ENCODE assay signal across 20 cellular contexts in genomic region chrX:18490816-18491215, GRCh38.
DNase-seq lines count a peak whose midpoint lies in the region; ATAC-seq, FAIRE-seq and TF ChIP-seq lines count a peak whose summit lies in the region.
"Had no signal": no experiment of that assay in that cellular context is flagged by ENCODE, and none has a peak within 500 bp of the region (broad histone marks: within the 10 kb centered on the region; RNA-seq: fewer than 3 reads in every experiment).

No MANE protein-coding gene starts in this region.

- no peak for TF ChIP-seq POLR2A in endothelial cell of umbilical vein (IDR thresholded peaks at IDR 0.05; ENCODE audit: low read depth, low read length)

- H4K20me1 ChIP-seq in endothelial cell of umbilical vein (replicated peaks; ENCODE audit: control insufficient read depth, extremely low read depth, insufficient read depth, low read length): no peaks in the 10 kb centered on the region

- intact Hi-C loops in endothelial cell of umbilical vein (cut with micrococcal nuclease): no loop called here
- intact Hi-C loops in lower lobe of right lung (cut with DNase I): no loop called here

- H3K9ac ChIP-seq in endothelial cell of umbilical vein (replicated peaks; ENCODE audit: extremely low read depth, insufficient read depth, low read length): no peak overlapping the region
- H3K9ac ChIP-seq: GM23248 had no signal

- H3K36me3 ChIP-seq in brain microvascular endothelial cell (replicated peaks) (no peaks in the 10 kb centered on the region), endothelial cell of umbilical vein (ENCODE audit: control insufficient read depth in 2 of 2, extremely low read depth in 1 of 2, insufficient read depth in 2 of 2, low read length in 2 of 2) (no peaks in the 10 kb centered on the region), lower lobe of right lung (no peaks in the 10 kb centered on the region)
- H3K36me3 ChIP-seq: SJCRH30 had no signal

- H3K9me3 ChIP-seq in endothelial cell of umbilical vein (replicated peaks; ENCODE audit: control insufficient read depth, insufficient read depth, low read length): no peaks in the 10 kb centered on the region
- H3K9me3 ChIP-seq in lower lobe of right lung: no peaks in the 10 kb centered on the region
- H3K9me3 ChIP-seq: Caco-2, SJCRH30 had no signal

- BruUV-seq in endothelial cell of umbilical vein (replicated peaks; lab: Mats Ljungman, UMichigan): no TSS peak

- ATAC-seq in lower lobe of right lung (no peak), GM21360 (IDR thresholded peaks at IDR 0.05; ENCODE audit: unreplicated experiment) (no peak)

- dilution Hi-C loops in endothelial cell of umbilical vein (cut with MboI; ENCODE audit: extremely low pct_ligation_motif_present, low sequenced_read_pairs): no loop called here

- no peak for FAIRE-seq in endothelial cell of umbilical vein (lab: Jason Lieb, UNC)

- POLR2A ChIA-PET in endothelial cell of umbilical vein (lab: Charles Lee): no interaction called here

- peaks cover 8% of the 10 kb centered on the region for H3K4me1 ChIP-seq in endothelial cell of umbilical vein (ENCODE audit: control insufficient read depth, extremely low read depth, insufficient read depth, low read length)
- H3K4me1 ChIP-seq in lower lobe of right lung: no peaks in the 10 kb centered on the region
- H3K4me1 ChIP-seq: Caco-2, SJCRH30 had no signal

- in situ Hi-C loops in brain microvascular endothelial cell (cut with HindIII; ENCODE audit: low pct_ligation_motif_present, low sequenced_read_pairs): no loop called here

- TF ChIP-seq CTCF in brain microvascular endothelial cell (IDR thresholded peaks at IDR 0.05; ENCODE audit: low read depth, low read length, missing control alignments) (no peak), endothelial cell of umbilical vein (IDR thresholded peaks at IDR 0.05; ENCODE audit: extremely low read depth in 1 of 2, insufficient read depth in 1 of 2, low read depth in 1 of 2, low read length in 2 of 2) (no peak), lower lobe of right lung (IDR thresholded peaks at IDR 0.05) (no peak)

- DNase-seq in brain microvascular endothelial cell: peak; percentile 4
- peak; percentile 22 for DNase-seq in endothelial cell of umbilical vein (ENCODE audit: low read depth, low spot score)
- peak; percentile 51 to 63 for DNase-seq in lung microvascular endothelial cell (ENCODE audit: low read depth in 2 of 2)
- DNase-seq in smooth muscle cell of the brain vasculature (ENCODE audit: low read depth, low spot score): peak; percentile 1
- no peak for DNase-seq in iPS-NIHi11 (ENCODE audit: low spot score)
- no peak for DNase-seq in lower lobe of right lung
- DNase-seq: ACHN, Caco-2, DMS153, EL, GM23248, Karpas-422, NCI-H1105 treated with DMSO at 0.1 percent for 48 hours, NCI-H1694 treated with DMSO at 0.1 percent for 48 hours, NCI-H2107, NCI-H2227 treated with DMSO at 0.1 percent for 48 hours, NCI-H524, PC-9, SJCRH30 had no signal

- H3K4me2 ChIP-seq in endothelial cell of umbilical vein (ENCODE audit: insufficient read depth, low read length): no peak overlapping the region
- H3K4me2 ChIP-seq: PC-9 had no signal

- H3K27me3 ChIP-seq in brain microvascular endothelial cell (replicated peaks) (no peaks in the 10 kb centered on the region), endothelial cell of umbilical vein (ENCODE audit: control insufficient read depth in 2 of 2, insufficient read depth in 2 of 2, low read length in 2 of 2) (no peaks in the 10 kb centered on the region), lower lobe of right lung (ENCODE audit: low read depth) (no peaks in the 10 kb centered on the region)
- H3K27me3 ChIP-seq: SJCRH30 had no signal

- H3K79me2 ChIP-seq in endothelial cell of umbilical vein (ENCODE audit: control insufficient read depth, insufficient read depth, low read length): no peaks in the 10 kb centered on the region

- CTCF ChIA-PET in endothelial cell of umbilical vein (lab: Charles Lee): interaction anchor here (1.0 kb wide), 1 partner anchor 15 kb away, joined by 4 read pairs; no protein-coding TSS in a partner anchor

- H3K27ac ChIP-seq in brain microvascular endothelial cell: peak overlapping the region; percentile 31
- no peak overlapping the region for H3K27ac ChIP-seq in endothelial cell of umbilical vein (ENCODE audit: insufficient read depth, low read depth, low read length)
- H3K27ac ChIP-seq in lower lobe of right lung: no peak overlapping the region
- H3K27ac ChIP-seq: GM23248, PC-9, SJCRH30 had no signal

- H2AFZ ChIP-seq in endothelial cell of umbilical vein (ENCODE audit: low read depth, low read length): no peak overlapping the region
- H2AFZ ChIP-seq: GM23248, PC-9 had no signal

- no peaks in the 10 kb centered on the region for H3K9me1 ChIP-seq in endothelial cell of umbilical vein (replicated peaks; ENCODE audit: control insufficient read depth, extremely low read depth, insufficient read depth, low read length)

- H3K4me3 ChIP-seq in brain microvascular endothelial cell (ENCODE audit: low read depth, low read length): no peak overlapping the region
- no peak overlapping the region for H3K4me3 ChIP-seq in endothelial cell of umbilical vein (replicated peaks in 1 of 3; ENCODE audit: insufficient read depth in 1 of 3, low read depth in 1 of 3, low read length in 3 of 3)
- H3K4me3 ChIP-seq in lower lobe of right lung: no peak overlapping the region
- H3K4me3 ChIP-seq: GM23248, PC-9, SJCRH30 had no signal

TF ChIP-seq in endothelial cell of umbilical vein, 7 proteins besides CTCF, POLR2A, EP300 and RAD21:
- peak; percentile 5 for TF ChIP-seq FOS (IDR thresholded peaks at IDR 0.05; ENCODE audit: borderline replicate concordance, insufficient read depth, low read length)
- TF ChIP-seq MAX (IDR thresholded peaks at IDR 0.05; ENCODE audit: insufficient read depth, insufficient read length): no peak

Comparison
In these comparisons a context has a peak if more than half of its experiments do, and no peak if none do; other contexts are left out.
1. DNase-seq: peak in brain microvascular endothelial cell (single experiment), endothelial cell of umbilical vein (single experiment), lung microvascular endothelial cell (2 of 2) and smooth muscle cell of the brain vasculature (single experiment); none in iPS-NIHi11 (single experiment) and lower lobe of right lung (single experiment).